ENCODE assay signal across 12 cellular contexts in the genomic region with DNA sequence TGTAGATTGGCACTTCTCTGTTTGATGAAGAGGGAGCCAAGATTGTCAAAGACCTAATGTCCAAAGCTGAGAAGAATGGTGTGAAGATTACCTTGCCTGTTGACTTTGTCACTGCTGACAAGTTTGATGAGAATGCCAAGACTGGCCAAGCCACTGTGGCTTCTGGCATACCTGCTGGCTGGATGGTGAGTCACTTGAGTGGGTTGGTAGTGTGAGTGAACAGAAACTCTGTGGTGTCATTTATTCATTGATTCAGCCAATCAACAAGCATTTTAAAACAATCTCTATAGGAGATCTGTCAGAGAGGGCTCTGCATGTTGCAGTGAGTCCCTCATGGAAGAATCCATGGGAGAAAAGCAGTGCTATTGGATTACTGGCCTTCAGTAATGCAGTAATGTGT. TPM values are rescaled to one million over a fixed set of nuclear protein-coding genes. Genes with fewer than 3 reads are reported as not detected.
DNase-seq lines count a peak whose midpoint lies in the region; ATAC-seq and TF ChIP-seq lines count a peak whose summit lies in the region.
"Had no signal": no experiment of that assay in that cellular context is flagged by ENCODE, and none has a peak within 500 bp of the region (broad histone marks: within the 10 kb centered on the region; RNA-seq: fewer than 3 reads in every experiment).

No MANE protein-coding gene starts in this region.

- H3K4me1 ChIP-seq in CD4-positive, CD25-positive, alpha-beta regulatory T cell (ENCODE audit: control insufficient read depth, insufficient read depth, low read length, poor library complexity, severe bottlenecking), result no peaks in the 10 kb centered on the region
- no peaks in the 10 kb centered on the region for H3K4me1 ChIP-seq in HCT116 (ENCODE audit: control insufficient read depth in 1 of 2, insufficient read depth in 2 of 2, low read length in 2 of 2)
- H3K4me1 ChIP-seq in H9 (ENCODE audit: insufficient read depth, low read length), result no peaks in the 10 kb centered on the region

- no peak overlapping the region for H2AFZ ChIP-seq in HCT116 (ENCODE audit: low read depth, low read length, poor library complexity, severe bottlenecking)
- H2AFZ ChIP-seq in H9 (ENCODE audit: low read length), result no peak overlapping the region

- H4K8ac ChIP-seq in H9 (replicated peaks; ENCODE audit: insufficient read length, low read depth, low read length), result no peak overlapping the region

- H3K4me1 Mint-ChIP-seq in CD4-positive, CD25-positive, alpha-beta regulatory T cell, result peaks cover 2 to 19% (median 7%) of the 10 kb centered on the region in 4 donors
- H3K4me1 Mint-ChIP-seq in activated T-helper 2 cell treated with anti-CD3 and anti-CD28 coated beads, Interferon-gamma antibody, Interleukin-2, Interleukin-4, amounts not matched to agents 10 μg/mL and 5 μg/mL and 100 μg/mL, durations not matched to agents 14 hours and 24 hours and 36 hours (ENCODE audit: low read depth), result peaks cover 38% of the 10 kb centered on the region
- H3K4me1 Mint-ChIP-seq in H9, result no peaks in the 10 kb centered on the region; a peak in 1 of 4 replicates

- no peak overlapping the region for H4K91ac ChIP-seq in H9 (ENCODE audit: insufficient read length, low read depth, low read length)

- no peak overlapping the region for H3K23ac ChIP-seq in H9 (ENCODE audit: insufficient read length, low read depth, low read length)

- RAD21 ChIA-PET in HCT116 (lab: Charles Lee; ENCODE audit: low non-redundant PET in 1 of 2, low total read pairs in 2 of 2, uncharacterized antibody in 2 of 2, unreplicated experiment in 2 of 2), result no interaction called here

- H3K27me3 Mint-ChIP-seq in CD4-positive, CD25-positive, alpha-beta regulatory T cell, result no peaks in the 10 kb centered on the region
- no peaks in the 10 kb centered on the region for H3K27me3 Mint-ChIP-seq in activated T-helper 2 cell treated with anti-CD3 and anti-CD28 coated beads, Interferon-gamma antibody, Interleukin-2, Interleukin-4, amounts not matched to agents 10 μg/mL and 5 μg/mL and 100 μg/mL, durations not matched to agents 14 hours and 24 hours and 36 hours (ENCODE audit: low read depth)
- H3K27me3 Mint-ChIP-seq in H9 (ENCODE audit: low read depth), result no peaks in the 10 kb centered on the region

- CTCF ChIA-PET in HCT116 (lab: Charles Lee), result no interaction called here

- H3K4me3 ChIP-seq in CD4-positive, CD25-positive, alpha-beta regulatory T cell (ENCODE audit: low read depth, low read length), result no peak overlapping the region
- H3K4me3 ChIP-seq in HCT116 (replicated peaks in 1 of 2; ENCODE audit: low read depth in 1 of 2, low read length in 2 of 2), result no peak overlapping the region
- H3K4me3 ChIP-seq in kidney epithelial cell (ENCODE audit: low read depth, low read length), result no peak overlapping the region
- H3K4me3 ChIP-seq: dorsolateral prefrontal cortex, heart right ventricle had no signal

- H4K20me1 ChIP-seq in HCT116 (ENCODE audit: insufficient read depth), result peaks cover 18% of the 10 kb centered on the region; the same call in 1 of the 2 replicates
- peaks cover 2% of the 10 kb centered on the region for H4K20me1 ChIP-seq in H9 (ENCODE audit: control insufficient read depth, insufficient read depth, insufficient read length)

- TF ChIP-seq POLR2A in HCT116 (IDR thresholded peaks at IDR 0.05; ENCODE audit: borderline replicate concordance, extremely low read depth, insufficient read depth, insufficient read length), result no peak

- H3K9ac ChIP-seq in HCT116 (ENCODE audit: low read length), result no peak overlapping the region
- no peak overlapping the region for H3K9ac ChIP-seq in H9 (ENCODE audit: extremely low read depth, insufficient read length, low read length)

- H3K27ac Mint-ChIP-seq in CD4-positive, CD25-positive, alpha-beta regulatory T cell, result peak overlapping the region in 2 of 3 donors; percentile 40 to 53
- H3K27ac Mint-ChIP-seq in activated T-helper 2 cell treated with anti-CD3 and anti-CD28 coated beads, Interferon-gamma antibody, Interleukin-2, Interleukin-4, amounts not matched to agents 10 μg/mL and 5 μg/mL and 100 μg/mL, durations not matched to agents 14 hours and 24 hours and 36 hours, result peak overlapping the region; percentile 83
- no peak overlapping the region for H3K27ac Mint-ChIP-seq in H9

- no peak overlapping the region for H3K4ac ChIP-seq in H9 (ENCODE audit: low read depth, low read length)

- intact Hi-C loops in HCT116 (cut with micrococcal nuclease), result loop anchor here (5.0 kb wide), 1 partner anchor 959 kb away; no protein-coding TSS in a partner anchor
- intact Hi-C loops in activated T-helper 2 cell treated with anti-CD3 and anti-CD28 coated beads, Interferon-gamma antibody, Interleukin-2, Interleukin-4, amounts not matched to agents 10 μg/mL and 5 μg/mL and 100 μg/mL, durations not matched to agents 14 hours and 24 hours and 36 hours (cut with micrococcal nuclease), result loop anchor here (2.0 kb wide), 1 partner anchor 18 kb away; a partner anchor contains a TSS

- H2AK5ac ChIP-seq in H9 (ENCODE audit: insufficient read length, low read length), result no peak overlapping the region

- no peak overlapping the region for H3T11ph ChIP-seq in H9 (ENCODE audit: low read length)

- no peaks in the 10 kb centered on the region for H3K23me2 ChIP-seq in H9 (ENCODE audit: insufficient read length, low read depth, low read length, poor library complexity, severe bottlenecking)

- no peak for ATAC-seq in CD4-positive, CD25-positive, alpha-beta regulatory T cell (ENCODE audit: low read depth in 2 of 2)
- peak; percentile 32; the same call in 1 of the 2 replicates for ATAC-seq in HCT116
- ATAC-seq in GM18517 (IDR thresholded peaks at IDR 0.05; ENCODE audit: unreplicated experiment), result no peak
- ATAC-seq in GM21360 (IDR thresholded peaks at IDR 0.05; ENCODE audit: unreplicated experiment), result no peak

- H4K5ac ChIP-seq in H9 (ENCODE audit: insufficient read length, low read depth, low read length), result no peak overlapping the region

- no peaks in the 10 kb centered on the region for H3K9me2 ChIP-seq in HCT116 (ENCODE audit: insufficient read depth)

- H2BK20ac ChIP-seq in H9 (ENCODE audit: low read depth, low read length, poor library complexity, severe bottlenecking), result no peak overlapping the region

- H3K36me3 ChIP-seq in CD4-positive, CD25-positive, alpha-beta regulatory T cell (ENCODE audit: control insufficient read depth, insufficient read depth, low read length), result peaks cover 74% of the 10 kb centered on the region
- peaks cover 49 to 67% of the 10 kb centered on the region in 2 experiments for H3K36me3 ChIP-seq in HCT116 (ENCODE audit: control insufficient read depth in 1 of 2, insufficient read depth in 2 of 2, low read length in 2 of 2)
- peaks cover 1% of the 10 kb centered on the region for H3K36me3 ChIP-seq in kidney epithelial cell (ENCODE audit: control insufficient read depth, insufficient read depth, low read length)

- H3K27me3 ChIP-seq in CD4-positive, CD25-positive, alpha-beta regulatory T cell (ENCODE audit: control insufficient read depth, insufficient read depth, low read length), result no peaks in the 10 kb centered on the region
- no peaks in the 10 kb centered on the region for H3K27me3 ChIP-seq in HCT116 (ENCODE audit: insufficient read depth, low read length)
- no peaks in the 10 kb centered on the region for H3K27me3 ChIP-seq in kidney epithelial cell (ENCODE audit: control insufficient read depth, insufficient read depth, low read length)
- no peaks in the 10 kb centered on the region for H3K27me3 ChIP-seq in H9 (ENCODE audit: insufficient read depth, low read length)

- H3K4me2 ChIP-seq in HCT116 (ENCODE audit: low read length) (no peak overlapping the region), H9 (ENCODE audit: insufficient read depth, insufficient read length, low read length) (no peak overlapping the region)

- TF ChIP-seq CTCF in HCT116 (IDR thresholded peaks at IDR 0.05 in 2 of 3, conservative IDR thresholded peaks at IDR 0.05 in 1 of 3; ENCODE audit: borderline replicate concordance in 1 of 3, insufficient read depth in 1 of 3, low read depth in 2 of 3, low read length in 2 of 3) (no peak), kidney epithelial cell (IDR thresholded peaks at IDR 0.05; ENCODE audit: insufficient read depth, low read length, poor library complexity, severe bottlenecking) (no peak), H9 (conservative IDR thresholded peaks at IDR 0.05) (no peak)

- no peak overlapping the region for H3K18ac ChIP-seq in H9 (ENCODE audit: insufficient read length, low read depth, low read length)

- POLR2A ChIA-PET in HCT116 (lab: Charles Lee), result no interaction called here

- no peaks in the 10 kb centered on the region for H3K9me3 Mint-ChIP-seq in CD4-positive, CD25-positive, alpha-beta regulatory T cell
- H3K9me3 Mint-ChIP-seq in activated T-helper 2 cell treated with anti-CD3 and anti-CD28 coated beads, Interferon-gamma antibody, Interleukin-2, Interleukin-4, amounts not matched to agents 10 μg/mL and 5 μg/mL and 100 μg/mL, durations not matched to agents 14 hours and 24 hours and 36 hours, result no peaks in the 10 kb centered on the region
- H3K9me3 Mint-ChIP-seq in H9, result peaks cover 64 to 66% of the 10 kb centered on the region in 2 experiments

- peaks cover 71% of the 10 kb centered on the region for H3K79me2 ChIP-seq in HCT116 (ENCODE audit: insufficient read depth, low read length)
- H3K79me2 ChIP-seq in H9 (ENCODE audit: insufficient read depth, low read length), result 0 out of 2 replicates have a peak, but pooled peaks cover 2% of the 10 kb centered on the region

- no peak overlapping the region for H2BK5ac ChIP-seq in H9 (ENCODE audit: insufficient read length, low read length)

- H3K14ac ChIP-seq in H9 (ENCODE audit: insufficient read depth, low read length), result no peak overlapping the region

- H2BK12ac ChIP-seq in H9 (ENCODE audit: insufficient read length, low read depth, low read length), result no peak overlapping the region

- no peak overlapping the region for H3K56ac ChIP-seq in H9 (ENCODE audit: insufficient read length, low read depth, low read length)

- no peak overlapping the region for H2BK15ac ChIP-seq in H9 (ENCODE audit: low read depth, low read length)

- H2BK120ac ChIP-seq in H9 (ENCODE audit: low read depth, low read length, poor library complexity, severe bottlenecking), result no peak overlapping the region

- no peak overlapping the region for H3K27ac ChIP-seq in CD4-positive, CD25-positive, alpha-beta regulatory T cell (ENCODE audit: insufficient read depth, low read length, poor library complexity, severe bottlenecking)
- H3K27ac ChIP-seq in HCT116 (ENCODE audit: low read depth, low read length) (no peak overlapping the region), H9 (ENCODE audit: insufficient read length, low read depth, low read length) (no peak overlapping the region)
- H3K27ac ChIP-seq: dorsolateral prefrontal cortex, heart right ventricle had no signal

- H3K36me3 Mint-ChIP-seq in CD4-positive, CD25-positive, alpha-beta regulatory T cell, result peaks cover 32% of the 10 kb centered on the region
- H3K36me3 Mint-ChIP-seq in activated T-helper 2 cell treated with anti-CD3 and anti-CD28 coated beads, Interferon-gamma antibody, Interleukin-2, Interleukin-4, amounts not matched to agents 10 μg/mL and 5 μg/mL and 100 μg/mL, durations not matched to agents 14 hours and 24 hours and 36 hours (ENCODE audit: low read depth), result peaks cover 92% of the 10 kb centered on the region
- peaks cover 51 to 87% (median 82%) of the 10 kb centered on the region in 3 experiments for H3K36me3 Mint-ChIP-seq in H9 (ENCODE audit: insufficient read depth in 1 of 3, low read depth in 3 of 3)

- TF ChIP-seq RAD21 in HCT116 (IDR thresholded peaks at IDR 0.05; ENCODE audit: low read depth), result no peak

- H3K9me3 ChIP-seq in CD4-positive, CD25-positive, alpha-beta regulatory T cell (ENCODE audit: control insufficient read depth in 2 of 2, low read length in 2 of 2), result no peaks in the 10 kb centered on the region
- H3K9me3 ChIP-seq in HCT116 (ENCODE audit: control insufficient read depth in 1 of 2, insufficient read depth in 1 of 2, low read depth in 1 of 2, low read length in 2 of 2), result no peaks in the 10 kb centered on the region
- peaks cover 13% of the 10 kb centered on the region for H3K9me3 ChIP-seq in H9 (ENCODE audit: control insufficient read depth, low read depth, low read length)
- H3K9me3 ChIP-seq: heart right ventricle had no signal

- no peaks in the 10 kb centered on the region for H3K79me1 ChIP-seq in H9 (ENCODE audit: insufficient read depth, low read depth, low read length, poor library complexity, severe bottlenecking)

- no peak for DNase-seq in CD4-positive, CD25-positive, alpha-beta regulatory T cell
- DNase-seq in HCT116 (ENCODE audit: low read depth, low spot score) (no peak), kidney epithelial cell (ENCODE audit: low read depth) (peak; percentile 19), NCI-H1092 (lab: John Stamatoyannopoulos, UW) (no peak), H9 (no peak)
- no peak for DNase-seq in activated T-helper 2 cell treated with anti-CD3 and anti-CD28 coated beads, Interferon-gamma antibody, Interleukin-2, Interleukin-4, amounts not matched to agents 10 μg/mL and 5 μg/mL and 100 μg/mL, durations not matched to agents 14 hours and 24 hours and 36 hours (ENCODE audit: low spot score)
- DNase-seq: dorsolateral prefrontal cortex, heart right ventricle, Karpas-422, NCI-H446 had no signal

- no peak overlapping the region for H3K4me3 Mint-ChIP-seq in CD4-positive, CD25-positive, alpha-beta regulatory T cell
- H3K4me3 Mint-ChIP-seq in activated T-helper 2 cell treated with anti-CD3 and anti-CD28 coated beads, Interferon-gamma antibody, Interleukin-2, Interleukin-4, amounts not matched to agents 10 μg/mL and 5 μg/mL and 100 μg/mL, durations not matched to agents 14 hours and 24 hours and 36 hours (ENCODE audit: low read depth), result peak overlapping the region; percentile 13
- no peak overlapping the region for H3K4me3 Mint-ChIP-seq in H9

- no TSS peak for BruUV-seq in HCT116 (replicated peaks; lab: Mats Ljungman, UMichigan)

RNA-seq across cellular contexts. Expression of a gene that starts 16.3 kb away (rescaled TPM):
- 13.9 TPM for total RNA-seq in CD4-positive, CD25-positive, alpha-beta regulatory T cell
- 10 to 100 TPM; 32.4 to 39.1 (median 37.5) TPM for polyA plus RNA-seq in CD4-positive, CD25-positive, alpha-beta regulatory T cell
- total RNA-seq in HCT116 (2021; ENCODE audit: unreplicated experiment), result 16.2 TPM
- polyA plus RNA-seq in HCT116 (2012), result 5.9 and 6.6 TPM in 2 replicates
- 16.8 and 17.0 TPM in 2 replicates for total RNA-seq in activated T-helper 2 cell treated with anti-CD3 and anti-CD28 coated beads, Interferon-gamma antibody, Interleukin-2, Interleukin-4, amounts not matched to agents 10 μg/mL and 5 μg/mL and 100 μg/mL, durations not matched to agents 14 hours and 24 hours and 36 hours
- 17.5 and 17.8 TPM in 2 replicates for total RNA-seq in kidney epithelial cell
- total RNA-seq in H9 (2021), result 33.1 and 34.9 TPM in 2 replicates

RNA-seq across cellular contexts. Expression of a gene that starts 19.1 kb away (rescaled TPM):
- 254 TPM for total RNA-seq in CD4-positive, CD25-positive, alpha-beta regulatory T cell
- polyA plus RNA-seq in CD4-positive, CD25-positive, alpha-beta regulatory T cell, result 100 to 1,000 TPM; 422 to 490 (median 457) TPM
- total RNA-seq in HCT116 (2021; ENCODE audit: unreplicated experiment) (492 TPM), kidney epithelial cell (231 and 245 TPM in 2 replicates), H9 (2021) (564 and 581 TPM in 2 replicates)
- polyA plus RNA-seq in HCT116 (2012), result 642 and 771 TPM in 2 replicates
- 1,005 and 1,045 TPM in 2 replicates for total RNA-seq in activated T-helper 2 cell treated with anti-CD3 and anti-CD28 coated beads, Interferon-gamma antibody, Interleukin-2, Interleukin-4, amounts not matched to agents 10 μg/mL and 5 μg/mL and 100 μg/mL, durations not matched to agents 14 hours and 24 hours and 36 hours

Comparison
In these comparisons a context has a peak if more than half of its experiments do, and no peak if none do; other contexts are left out.
1. H3K27ac Mint-ChIP-seq: peak in CD4-positive, CD25-positive, alpha-beta regulatory T cell (2 of 3) and activated T-helper 2 cell treated with anti-CD3 and anti-CD28 coated beads, Interferon-gamma antibody, Interleukin-2, Interleukin-4, amounts not matched to agents 10 μg/mL and 5 μg/mL and 100 μg/mL, durations not matched to agents 14 hours and 24 hours and 36 hours (single experiment); none in H9 (0 of 3).